Comparison of ENCODE assay signal across 22 cellular contexts in genomic region chr6:25757936-25758642, GRCh38. TPM values are rescaled to one million over a fixed set of nuclear protein-coding genes. Genes with fewer than 3 reads are reported as not detected.
DNase-seq lines count a peak whose midpoint lies in the region; ATAC-seq, FAIRE-seq and TF ChIP-seq lines count a peak whose summit lies in the region.
"Had no signal": no experiment of that assay in that cellular context is flagged by ENCODE, and none has a peak within 500 bp of the region (broad histone marks: within the 10 kb centered on the region; RNA-seq: fewer than 3 reads in every experiment).

No MANE protein-coding gene starts in this region.

- in situ Hi-C loops in transverse colon (cut with MboI; ENCODE audit: low pct_ligation_motif_present in 1 of 4, low pct_unique_long_range_greater_than_20kb in 1 of 4, low sequenced_read_pairs in 3 of 4), result no loop called here

- TF ChIP-seq CTCF in colonic mucosa (IDR thresholded peaks at IDR 0.05), result no peak
- no peak for TF ChIP-seq CTCF in transverse colon (IDR thresholded peaks at IDR 0.05)
- no peak for TF ChIP-seq CTCF in coronary artery (IDR thresholded peaks at IDR 0.05)

- H3K27me3 ChIP-seq in colonic mucosa (no peaks in the 10 kb centered on the region), mucosa of rectum (ENCODE audit: control insufficient read depth in 2 of 2, insufficient read depth in 2 of 2, low read length in 2 of 2) (no peaks in the 10 kb centered on the region), transverse colon (no peaks in the 10 kb centered on the region)

- intact Hi-C loops in colonic mucosa (cut with DNase I), result no loop called here
- intact Hi-C loops in left colon (cut with DNase I, micrococcal nuclease), result no loop called here
- intact Hi-C loops in transverse colon (cut with DNase I; ENCODE audit: low total_unique reads), result no loop called here

- peak; percentile 56 for ATAC-seq in left colon
- ATAC-seq: HCT116 had no signal

- DNase-seq in colonic mucosa (no peak), left colon (no peak), transverse colon (no peak), GM19239 (ENCODE audit: insufficient read length, low spot score) (no peak), DMS53 (lab: John Stamatoyannopoulos, UW) (no peak), coronary artery (ENCODE audit: low spot score) (no peak)
- DNase-seq: ACHN; Caco-2; CD4-positive, alpha-beta T cell; DMS79; GDM1; GOT3; H7; HFFc6 had no signal

- no peaks in the 10 kb centered on the region for H3K36me3 ChIP-seq in colonic mucosa
- H3K36me3 ChIP-seq in mucosa of rectum (ENCODE audit: control insufficient read depth in 2 of 2, insufficient read depth in 2 of 2, low read length in 2 of 2), result peaks cover 2 to 7% of the 10 kb centered on the region in 2 donors
- no peaks in the 10 kb centered on the region for H3K36me3 ChIP-seq in transverse colon

- H3K27ac ChIP-seq in colonic mucosa (peak overlapping the region; percentile 21), mucosa of rectum (ENCODE audit: low read depth in 2 of 2, low read length in 2 of 2) (peak overlapping the region in 1 of 2 donors; percentile 18), transverse colon (peak overlapping the region in 3 of 4 donors; percentile 27 to 41 (median 35)), coronary artery (no peak overlapping the region)
- H3K27ac ChIP-seq: C4-2B had no signal

- H3K4me3 ChIP-seq in colonic mucosa (no peak overlapping the region), mucosa of rectum (ENCODE audit: low read length in 2 of 2) (peak overlapping the region; percentile 33 to 35), transverse colon (peak overlapping the region in 1 of 4 donors; percentile 42), coronary artery (no peak overlapping the region)

- WGBS in transverse colon (ENCODE audit: low coverage in 1 of 2), 2 donors, result 68 to 70% methylated on average over 3 to 6 of the region's 6 CpGs

- TF ChIP-seq POLR2A in transverse colon (IDR thresholded peaks at IDR 0.05), result peak; percentile 20

- TF ChIP-seq EP300 in transverse colon (IDR thresholded peaks at IDR 0.05; ENCODE audit: low read depth), result no peak

- H3K9ac ChIP-seq in colonic mucosa (ENCODE audit: low read depth in 2 of 2, low read length in 2 of 2), result no peak overlapping the region
- H3K9ac ChIP-seq in mucosa of rectum (ENCODE audit: low read depth in 1 of 2, low read length in 2 of 2), result no peak overlapping the region

- H3K4me1 ChIP-seq in colonic mucosa, result no peaks in the 10 kb centered on the region
- H3K4me1 ChIP-seq in mucosa of rectum (ENCODE audit: control insufficient read depth in 2 of 2, insufficient read depth in 2 of 2, low read length in 2 of 2), result peaks cover 8 to 20% of the 10 kb centered on the region in 2 donors
- peaks cover 0 to 30% (median 15%) of the 10 kb centered on the region in 4 donors for H3K4me1 ChIP-seq in transverse colon

- no peaks in the 10 kb centered on the region for H3K9me3 ChIP-seq in colonic mucosa
- H3K9me3 ChIP-seq in mucosa of rectum (ENCODE audit: control insufficient read depth in 2 of 2, low read length in 2 of 2), result no peaks in the 10 kb centered on the region
- H3K9me3 ChIP-seq in transverse colon, result no peaks in the 10 kb centered on the region
- H3K9me3 ChIP-seq: Caco-2 had no signal

- FAIRE-seq in GM19239 (lab: Jason Lieb, UNC), result no peak
- FAIRE-seq: A204.1, D721Med, GM12892, HTR-8/SVneo had no signal

RNA-seq across cellular contexts. Expression of gene SLC17A4, which starts 3.5 kb away (rescaled TPM):
- 10 to 100 TPM; 11.3 to 27.7 TPM for total RNA-seq in colonic mucosa
- 10 to 100 TPM; 24.8 to 63.3 TPM for total RNA-seq in left colon
- total RNA-seq in transverse colon, result 100 to 1,000 TPM in 1 of 4 donors, 10 to 100 TPM in 2, 1 to 10 TPM in 1; 6.0 to 137 (median 62.1) TPM
- total RNA-seq: CD4-positive, alpha-beta T cell; Daoy; H7; HFFc6 had no signal

Comparison
In these comparisons a context has a peak if more than half of its experiments do, and no peak if none do; other contexts are left out.
1. H3K27ac ChIP-seq: peak in colonic mucosa (single experiment) and transverse colon (3 of 4); none in coronary artery (0 of 2).
2. H3K4me3 ChIP-seq: peak in mucosa of rectum (2 of 2); none in colonic mucosa (single experiment) and coronary artery (single experiment).